ENCODE assay signal across 15 cellular contexts in the genomic region with DNA sequence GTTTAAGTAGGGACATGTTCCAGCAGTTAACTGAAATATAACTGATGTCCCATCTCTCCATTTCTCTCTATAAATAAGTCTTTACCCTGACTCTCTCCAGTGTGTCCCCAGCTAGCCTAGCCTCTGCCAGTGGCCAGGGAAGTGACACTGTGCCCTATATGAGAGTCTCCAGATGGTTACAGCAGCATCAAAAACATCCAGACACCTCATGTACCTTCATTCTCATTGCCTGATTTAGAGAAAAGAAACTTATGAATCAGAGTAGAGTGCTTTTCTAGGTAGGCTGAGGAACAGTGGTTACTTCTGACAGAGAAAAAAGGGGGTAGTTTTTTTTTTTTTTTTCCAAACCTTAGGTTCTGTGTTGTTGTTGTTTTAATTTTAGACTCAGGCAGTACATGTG.
"Had no signal": no experiment of that assay in that cellular context is flagged by ENCODE, and none has a peak within 500 bp of the region (broad histone marks: within the 10 kb centered on the region; RNA-seq: fewer than 3 reads in every experiment).

No MANE protein-coding gene starts in this region.

- H3K4me1 ChIP-seq: parathyroid adenoma had no signal

- H3K36me3 ChIP-seq: lower lobe of right lung, tibial nerve had no signal

- H3K4me3 Mint-ChIP-seq: activated B cell treated with CpG ODN at 0.5 μM for 24 hours, endodermal cell, T-helper 17 cell had no signal

- ATAC-seq: esophagus mucosa, lower lobe of right lung, T-helper 17 cell had no signal

- H3K4me3 ChIP-seq: lower lobe of right lung, tibial nerve had no signal

- H3K4me1 Mint-ChIP-seq: activated B cell treated with CpG ODN at 0.5 μM for 24 hours had no signal

- H3K9me3 Mint-ChIP-seq: activated B cell treated with CpG ODN at 0.5 μM for 24 hours, endodermal cell had no signal

- H3K27ac Mint-ChIP-seq: activated B cell treated with CpG ODN at 0.5 μM for 24 hours, endodermal cell had no signal

- H3K27me3 Mint-ChIP-seq: T-helper 17 cell had no signal

- H3K27me3 ChIP-seq: tibial nerve had no signal

- DNase-seq: activated B cell treated with CpG ODN at 0.5 μM for 24 hours; activated naive CD4-positive, alpha-beta T cell treated with anti-CD3 and anti-CD28 coated beads, Interleukin-2, amount 50 U/mL, for 16 hours; anterior cingulate cortex; endodermal cell; hippocampal formation; lower lobe of right lung; midbrain; retina; SIG-M5; stimulated activated CD4-positive, alpha-beta T cell treated with anti-CD3 and anti-CD28 coated beads, Interleukin-15, amount 100 ng/mL, for 24 hours; stimulated activated CD4-positive, alpha-beta T cell treated with anti-CD3 and anti-CD28 coated beads, Interleukin-4, amount 100 ng/mL, for 24 hours; T-helper 17 cell had no signal

- H3K9me3 ChIP-seq: lower lobe of right lung, tibial nerve had no signal

- H3K27ac ChIP-seq: lower lobe of right lung, parathyroid adenoma, tibial nerve had no signal
